Comparison of ENCODE assay signal across 22 cellular contexts in genomic region chr3:86711634-86712033, GRCh38.
"Had no signal": no experiment of that assay in that cellular context is flagged by ENCODE, and none has a peak within 500 bp of the region (broad histone marks: within the 10 kb centered on the region; RNA-seq: fewer than 3 reads in every experiment).

No MANE protein-coding gene starts in this region.

- ATAC-seq: effector memory CD8-positive, alpha-beta T cell; esophagus mucosa; gastrocnemius medialis; heart right ventricle; left cardiac atrium; left lung; left ventricle myocardium superior; lower lobe of right lung had no signal

- H3K9me3 ChIP-seq: colonic mucosa, gastrocnemius medialis, left lung, lower lobe of right lung had no signal

- H3K4me1 ChIP-seq: colonic mucosa, esophagus squamous epithelium, gastrocnemius medialis, heart right ventricle, left lung, lower lobe of right lung had no signal

- DNase-seq: colonic mucosa; cortex of kidney; effector CD8-positive, alpha-beta T cell; effector memory CD8-positive, alpha-beta T cell; endodermal cell; erythroblast; esophagus squamous epithelium; foreskin fibroblast; foreskin melanocyte; gastrocnemius medialis; glutamatergic neuron; head of caudate nucleus; heart right ventricle; hippocampal formation; left cardiac atrium; left lung; left ventricle myocardium superior; lower lobe of right lung; mesenchymal stem cell; naive B cell had no signal

- H3K27me3 ChIP-seq: colonic mucosa, esophagus squamous epithelium, gastrocnemius medialis, heart right ventricle, left lung had no signal

- H3K36me3 ChIP-seq: colonic mucosa, esophagus squamous epithelium, gastrocnemius medialis, heart right ventricle, left lung, lower lobe of right lung had no signal

- H3K27ac ChIP-seq: colonic mucosa, epithelial cell of prostate, esophagus squamous epithelium, gastrocnemius medialis, heart right ventricle, left lung, lower lobe of right lung had no signal

- H3K4me3 ChIP-seq: colonic mucosa, esophagus squamous epithelium, gastrocnemius medialis, heart right ventricle, left lung, lower lobe of right lung had no signal
